In the genomic region with DNA sequence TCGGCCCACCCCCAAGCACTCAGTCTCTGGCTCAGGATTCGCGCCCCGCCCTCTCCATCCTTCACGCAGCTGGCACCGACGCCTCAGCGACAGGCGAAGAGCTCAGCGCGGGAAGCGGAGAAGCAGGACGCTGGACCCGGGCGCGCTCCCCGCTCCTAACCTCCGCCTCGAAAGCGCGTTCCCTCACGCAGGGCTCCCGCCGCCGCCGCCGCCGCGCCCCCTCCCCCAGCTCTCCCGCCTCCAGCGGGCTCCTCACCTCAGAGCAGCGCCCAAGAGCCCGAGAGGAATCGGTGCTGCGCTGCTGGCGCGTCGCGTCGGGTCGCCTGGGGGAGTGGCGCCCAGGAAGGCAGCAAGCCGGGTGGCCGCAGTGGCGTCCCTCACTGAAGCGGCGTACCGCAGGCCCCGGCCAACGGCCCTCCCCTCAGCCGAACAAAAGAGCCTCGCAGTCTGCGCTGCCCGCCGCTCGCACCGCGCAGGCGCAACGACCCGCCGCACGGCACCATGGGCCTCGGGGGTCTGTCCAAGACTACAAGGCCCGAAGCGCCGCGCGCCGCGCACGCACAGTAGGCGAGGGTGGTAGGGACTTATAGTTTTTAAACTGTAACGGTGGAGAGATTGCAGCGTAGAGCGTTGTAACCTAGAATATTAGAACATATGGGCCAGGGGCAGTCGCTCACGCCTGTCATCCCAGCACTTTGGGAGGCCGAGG, we compare ENCODE assay signal across 8 cellular contexts. TPM values are rescaled to one million over a fixed set of nuclear protein-coding genes. Genes with fewer than 3 reads are reported as not detected.
DNase-seq lines count a peak whose midpoint lies in the region; ATAC-seq and TF ChIP-seq lines count a peak whose summit lies in the region.

A gene (minus strand): TSS at position 467 of the 709 bp plus-strand sequence. CDS start 24,474 bp downstream, outside the sequence.

- peak; percentile 98 to 99 for DNase-seq in NCI-H526 (lab: John Stamatoyannopoulos, UW)
- peak; percentile 97 for DNase-seq in activated CD4-positive, alpha-beta T cell treated with anti-CD3 and anti-CD28 coated beads for 48 hours
- DNase-seq in colonic mucosa, result peak; percentile 96
- peak; percentile 79 to 92 (median 88) for DNase-seq in stimulated activated CD4-positive, alpha-beta T cell treated with anti-CD3 and anti-CD28 coated beads, Interleukin-1b, Interleukin-23, amount 100 ng/mL, for 24 hours (ENCODE audit: low read depth in 4 of 4, low spot score in 1 of 4)

- ATAC-seq in GM19324 (IDR thresholded peaks at IDR 0.05; ENCODE audit: low FRiP score, unreplicated experiment) (peak; percentile 89), HG03460 (IDR thresholded peaks at IDR 0.05; ENCODE audit: unreplicated experiment) (peak; percentile 87)

- peak within 1 kb of the TSS; percentile 96 for H3K4me2 ChIP-seq in BLaER1

- H3K9me3 ChIP-seq in BLaER1 (peaks cover 11% of the 10 kb centered on the region; the same call in 1 of the 2 replicates), colonic mucosa (no peaks in the 10 kb centered on the region)

- intact Hi-C loops in colonic mucosa (cut with DNase I), result no loop called here

- H3K27ac ChIP-seq in BLaER1 (peak within 1 kb of the TSS; percentile 91), colonic mucosa (peak within 1 kb of the TSS; percentile 76), layer of hippocampus (ENCODE audit: low read depth, low read length) (peak within 1 kb of the TSS; percentile 88)

- H3K4me3 ChIP-seq in BLaER1 (peak within 1 kb of the TSS; percentile 95), colonic mucosa (peak within 1 kb of the TSS; percentile 64)

- H3K4me1 ChIP-seq in BLaER1, result peaks cover 63% of the 10 kb centered on the region
- H3K4me1 ChIP-seq in colonic mucosa, result peaks cover 5% of the 10 kb centered on the region

- H3K9ac ChIP-seq in BLaER1, result peak within 1 kb of the TSS; percentile 90
- H3K9ac ChIP-seq in colonic mucosa (ENCODE audit: low read depth in 2 of 2, low read length in 2 of 2), result peak within 1 kb of the TSS; percentile 74 to 80

- peaks cover 47% of the 10 kb centered on the region for H4K20me1 ChIP-seq in BLaER1

- H3K36me3 ChIP-seq in BLaER1 (peaks cover 18% of the 10 kb centered on the region), colonic mucosa (no peaks in the 10 kb centered on the region)

- H3K27me3 ChIP-seq in BLaER1, result no peaks in the 10 kb centered on the region
- no peaks in the 10 kb centered on the region for H3K27me3 ChIP-seq in colonic mucosa
- H3K27me3 ChIP-seq in layer of hippocampus (ENCODE audit: control insufficient read depth, insufficient read depth, low read length), result no peaks in the 10 kb centered on the region

- TF ChIP-seq CTCF in colonic mucosa (IDR thresholded peaks at IDR 0.05), result no peak

RNA-seq across cellular contexts. Expression of the gene that starts here (rescaled TPM):
- total RNA-seq in colonic mucosa, result 10 to 100 TPM; 32.3 to 53.0 TPM

Comparison
In these comparisons a context has a peak if more than half of its experiments do, and no peak if none do; other contexts are left out.
1. Peak in every context shown above with its lines: DNase-seq, ATAC-seq, H3K4me3 ChIP-seq and H3K27ac ChIP-seq.